Comparison of ENCODE assay signal across 1 cellular context in the genomic region with DNA sequence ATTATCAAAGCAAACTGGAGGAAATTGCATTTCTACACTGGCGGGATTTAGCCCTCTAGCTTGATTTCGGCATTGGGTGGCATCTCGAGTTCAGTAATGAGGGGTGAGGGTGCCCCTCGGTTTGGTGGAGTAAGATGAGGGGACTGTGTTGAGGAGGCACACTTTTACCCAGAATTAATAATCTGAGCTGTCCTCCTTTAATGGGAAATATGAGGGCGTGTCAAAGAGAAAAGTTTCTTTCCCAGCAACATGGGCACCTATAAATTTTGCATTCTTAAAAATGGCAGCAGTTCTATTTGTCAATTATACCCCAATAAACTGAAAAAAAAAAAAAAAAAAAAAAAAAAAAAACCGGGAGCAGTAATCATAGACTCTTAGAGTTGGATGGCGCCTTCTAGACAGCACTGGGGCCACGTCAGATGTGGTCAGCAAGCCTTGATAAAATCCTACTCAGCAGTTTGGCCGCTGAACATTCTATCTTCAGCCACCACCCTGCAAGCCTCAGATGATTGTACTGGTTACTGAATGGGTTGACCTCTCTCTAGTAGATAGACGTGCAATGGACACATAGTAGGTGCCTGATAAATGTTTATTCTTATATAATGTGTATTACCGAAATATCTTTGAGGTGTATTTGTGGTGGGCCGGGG.
TF ChIP-seq lines count a peak whose summit lies in the region.

No MANE protein-coding gene starts in this region.

TF ChIP-seq in HEK293, 187 proteins besides CTCF, POLR2A, EP300 and RAD21 (continued from another document):
- TF ChIP-seq, protein P1, sequence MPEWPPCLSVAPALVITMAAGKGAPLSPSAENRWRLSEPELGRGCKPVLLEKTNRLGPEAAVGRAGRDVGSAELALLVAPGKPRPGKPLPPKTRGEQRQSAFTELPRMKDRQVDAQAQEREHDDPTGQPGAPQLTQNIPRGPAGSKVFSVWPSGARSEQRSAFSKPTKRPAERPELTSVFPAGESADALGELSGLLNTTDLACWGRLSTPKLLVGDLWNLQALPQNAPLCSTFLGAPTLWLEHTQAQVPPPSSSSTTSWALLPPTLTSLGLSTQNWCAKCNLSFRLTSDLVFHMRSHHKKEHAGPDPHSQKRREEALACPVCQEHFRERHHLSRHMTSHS (tag by site-specific recombination; IDR thresholded peaks at IDR 0.05), result no peak
